ENCODE assay signal across 19 cellular contexts in genomic region chr12:69406217-69406616, GRCh38. TPM values are rescaled to one million over a fixed set of nuclear protein-coding genes. Genes with fewer than 3 reads are reported as not detected.
DNase-seq lines count a peak whose midpoint lies in the region; ATAC-seq, FAIRE-seq and TF ChIP-seq lines count a peak whose summit lies in the region.
"Had no signal": no experiment of that assay in that cellular context is flagged by ENCODE, and none has a peak within 500 bp of the region (broad histone marks: within the 10 kb centered on the region; RNA-seq: fewer than 3 reads in every experiment).

No MANE protein-coding gene starts in this region.

- no peaks in the 10 kb centered on the region for H4K20me1 ChIP-seq in SK-N-SH (ENCODE audit: insufficient read depth)
- no peaks in the 10 kb centered on the region for H4K20me1 ChIP-seq in endothelial cell of umbilical vein (replicated peaks; ENCODE audit: control insufficient read depth, extremely low read depth, insufficient read depth, low read length)

- no peak overlapping the region for H2AFZ ChIP-seq in SK-N-SH (ENCODE audit: low read depth)
- H2AFZ ChIP-seq in endothelial cell of umbilical vein (ENCODE audit: low read depth, low read length): no peak overlapping the region

- H3K27me3 Mint-ChIP-seq in osteocyte (ENCODE audit: unreplicated experiment): no peaks in the 10 kb centered on the region
- H3K27me3 Mint-ChIP-seq: B cell had no signal

- no peaks in the 10 kb centered on the region for H3K9me2 ChIP-seq in SK-N-SH

- H3K27ac ChIP-seq in SK-N-SH (ENCODE audit: low read depth in 2 of 2, low read length in 1 of 2) (peak overlapping the region; percentile 77 to 87; a peak in 3 of 4 replicates), endothelial cell of umbilical vein (ENCODE audit: insufficient read depth, low read depth, low read length) (peak overlapping the region; percentile 97), heart right ventricle (peak overlapping the region in 1 of 10 donors; percentile 48)
- H3K27ac ChIP-seq: 22Rv1 had no signal

- H3K27ac Mint-ChIP-seq in osteocyte (ENCODE audit: unreplicated experiment): peak overlapping the region; percentile 93
- H3K27ac Mint-ChIP-seq: B cell had no signal

- dilution Hi-C loops in endothelial cell of umbilical vein (cut with MboI; ENCODE audit: extremely low pct_ligation_motif_present, low sequenced_read_pairs): no loop called here

- in situ Hi-C loops in GM13976 (cut with MboI; ENCODE audit: low sequenced_read_pairs, unreplicated experiment): no loop called here

- ATAC-seq in SK-N-SH treated with all-trans-retinoic acid at 6 μM for 48 hours: no peak
- no peak for ATAC-seq in heart right ventricle

- no peak for TF ChIP-seq EP300 in SK-N-SH (IDR thresholded peaks at IDR 0.05; ENCODE audit: borderline replicate concordance in 1 of 2, low read depth in 1 of 2, low read length in 1 of 2)

- H3K4me3 ChIP-seq in SK-N-SH (ENCODE audit: low read depth in 2 of 2, low read length in 1 of 2) (no peak overlapping the region), endothelial cell of umbilical vein (replicated peaks in 1 of 3; ENCODE audit: insufficient read depth in 1 of 3, low read depth in 1 of 3, low read length in 3 of 3) (no peak overlapping the region), heart right ventricle (no peak overlapping the region)

- TF ChIP-seq CTCF in SK-N-SH (IDR thresholded peaks at IDR 0.05) (no peak), endothelial cell of umbilical vein (IDR thresholded peaks at IDR 0.05; ENCODE audit: extremely low read depth in 1 of 2, insufficient read depth in 1 of 2, low read depth in 1 of 2, low read length in 2 of 2) (no peak), osteocyte (IDR thresholded peaks at IDR 0.05) (no peak), GM13976 (IDR thresholded peaks at IDR 0.05; ENCODE audit: borderline replicate concordance, control extremely low read depth, extremely low read depth, insufficient read depth, missing control alignments) (no peak), heart right ventricle (IDR thresholded peaks at IDR 0.05) (no peak)

- H3K36me3 ChIP-seq in SK-N-SH (replicated peaks in 1 of 2; ENCODE audit: control insufficient read depth in 1 of 2, insufficient read depth in 2 of 2, low read length in 1 of 2) (no peaks in the 10 kb centered on the region), endothelial cell of umbilical vein (ENCODE audit: control insufficient read depth in 2 of 2, extremely low read depth in 1 of 2, insufficient read depth in 2 of 2, low read length in 2 of 2) (no peaks in the 10 kb centered on the region), heart right ventricle (peaks cover 0 to 3% (median 0%) of the 10 kb centered on the region in 9 donors)

- intact Hi-C loops in endothelial cell of umbilical vein (cut with micrococcal nuclease): loop anchor here (2.0 kb wide), 1 partner anchor 65 kb away; the partner anchor contains the start of gene FRS2
- intact Hi-C loops in heart right ventricle (cut with DNase I): no loop called here

- H3K9ac ChIP-seq in SK-N-SH (peak overlapping the region; percentile 42; the same call in 1 of the 2 replicates), endothelial cell of umbilical vein (replicated peaks; ENCODE audit: extremely low read depth, insufficient read depth, low read length) (no peak overlapping the region)

- no peaks in the 10 kb centered on the region for H3K27me3 ChIP-seq in SK-N-SH (ENCODE audit: insufficient read depth)
- H3K27me3 ChIP-seq in endothelial cell of umbilical vein (ENCODE audit: control insufficient read depth in 2 of 2, insufficient read depth in 2 of 2, low read length in 2 of 2): no peaks in the 10 kb centered on the region
- no peaks in the 10 kb centered on the region for H3K27me3 ChIP-seq in heart right ventricle

- FAIRE-seq in endothelial cell of umbilical vein (lab: Jason Lieb, UNC): no peak
- FAIRE-seq: G401.6, H1 had no signal

- no peaks in the 10 kb centered on the region for H3K9me1 ChIP-seq in endothelial cell of umbilical vein (replicated peaks; ENCODE audit: control insufficient read depth, extremely low read depth, insufficient read depth, low read length)

- no peak for TF ChIP-seq RAD21 in SK-N-SH (IDR thresholded peaks at IDR 0.05; ENCODE audit: low read length)

- H3K79me2 ChIP-seq in SK-N-SH (ENCODE audit: insufficient read depth) (no peaks in the 10 kb centered on the region), endothelial cell of umbilical vein (ENCODE audit: control insufficient read depth, insufficient read depth, low read length) (no peaks in the 10 kb centered on the region)

- H3K9me3 Mint-ChIP-seq in osteocyte (ENCODE audit: unreplicated experiment): no peaks in the 10 kb centered on the region

- no peak for DNase-seq in SK-N-SH
- DNase-seq in endothelial cell of umbilical vein (ENCODE audit: low read depth, low spot score): no peak
- no peak for DNase-seq in osteocyte (ENCODE audit: extremely low spot score, unreplicated experiment)
- DNase-seq in GM13976 (ENCODE audit: low spot score): no peak
- no peak for DNase-seq in superior temporal gyrus (ENCODE audit: extremely low spot score)
- DNase-seq in activated naive CD4-positive, alpha-beta T cell treated with Interleukin-2 at 50 U/mL for 16 hours: no peak
- no peak for DNase-seq in heart right ventricle
- DNase-seq: DND-41; KBM-7; NCI-H1105 treated with DMSO at 0.1 percent for 48 hours; NCI-H1694; NCI-H2081 treated with DMSO at 0.1 percent for 48 hours; NK-92 treated with Interleukin-12 subunit alpha and Interleukin-12 subunit beta, amount 100 ng/mL, for 24 hours; SHP77 had no signal

- peak overlapping the region; percentile 56 for H3K4me3 Mint-ChIP-seq in osteocyte (ENCODE audit: unreplicated experiment)
- H3K4me3 Mint-ChIP-seq: B cell had no signal

- POLR2A ChIA-PET in SK-N-SH (lab: Yijun Ruan, JAX): no interaction called here
- POLR2A ChIA-PET in endothelial cell of umbilical vein (lab: Charles Lee): no interaction called here

- peaks cover 20% of the 10 kb centered on the region for H3F3A ChIP-seq in SK-N-SH (replicated peaks; ENCODE audit: insufficient read depth)

- H3K4me2 ChIP-seq in SK-N-SH: peak overlapping the region; percentile 62
- H3K4me2 ChIP-seq in endothelial cell of umbilical vein (ENCODE audit: insufficient read depth, low read length): no peak overlapping the region

- CTCF ChIA-PET in SK-N-SH (lab: Yijun Ruan, JAX): interaction anchor here (1.2 to 1.8 kb wide), 2 partner anchors 106 to 165 kb away, joined by 3 to 9 read pairs; no protein-coding TSS in a partner anchor
- CTCF ChIA-PET in endothelial cell of umbilical vein (lab: Charles Lee): no interaction called here

- 85% methylated on average over 2 of the region's 2 CpGs for WGBS in SK-N-SH (ENCODE audit: low lambda C conversion rate)
- WGBS in heart right ventricle, 2 donors: 97 to 98% methylated on average over 2 of the region's 2 CpGs

- no TSS peak for BruUV-seq in endothelial cell of umbilical vein (replicated peaks; lab: Mats Ljungman, UMichigan)

- no peak for TF ChIP-seq POLR2A in endothelial cell of umbilical vein (IDR thresholded peaks at IDR 0.05; ENCODE audit: low read depth, low read length)

- H3K4me1 Mint-ChIP-seq in osteocyte (ENCODE audit: unreplicated experiment): peaks cover 28% of the 10 kb centered on the region
- H3K4me1 Mint-ChIP-seq: B cell had no signal

- H3K9me3 ChIP-seq in SK-N-SH: no peaks in the 10 kb centered on the region
- no peaks in the 10 kb centered on the region for H3K9me3 ChIP-seq in endothelial cell of umbilical vein (replicated peaks; ENCODE audit: control insufficient read depth, insufficient read depth, low read length)
- no peaks in the 10 kb centered on the region for H3K9me3 ChIP-seq in heart right ventricle

- H3K4me1 ChIP-seq in SK-N-SH (ENCODE audit: control insufficient read depth in 1 of 2, insufficient read depth in 2 of 2, low read depth in 1 of 2, low read length in 1 of 2): peaks cover 0 to 7% of the 10 kb centered on the region in 2 experiments; a peak in 2 of 4 replicates
- peaks cover 19% of the 10 kb centered on the region for H3K4me1 ChIP-seq in endothelial cell of umbilical vein (ENCODE audit: control insufficient read depth, extremely low read depth, insufficient read depth, low read length)
- peaks cover 0 to 8% (median 0%) of the 10 kb centered on the region in 9 donors for H3K4me1 ChIP-seq in heart right ventricle

- H3K36me3 Mint-ChIP-seq in osteocyte (ENCODE audit: unreplicated experiment): no peaks in the 10 kb centered on the region

RNA-seq across cellular contexts. Expression of gene YEATS4, which starts 46.7 kb away (rescaled TPM):
- 11.4 and 13.2 TPM in 2 replicates for polyA plus RNA-seq in SK-N-SH (2012; rRNA removed)
- polyA plus RNA-seq in SK-N-SH (2012; cell fraction: cytosol; rRNA removed): 12.1 and 17.1 TPM in 2 replicates
- 7.5 and 8.5 TPM in 2 replicates for polyA plus RNA-seq in SK-N-SH (2012; cell fraction: nucleus; rRNA removed)
- 16.5 and 16.7 TPM in 2 replicates for total RNA-seq in endothelial cell of umbilical vein
- polyA plus RNA-seq in endothelial cell of umbilical vein: 9.3 and 13.6 TPM in 2 replicates
- 12.2 TPM in 2 replicates for polyA plus RNA-seq in endothelial cell of umbilical vein (2011; cell fraction: cytosol; rRNA removed)
- 6.5 and 9.5 TPM in 2 replicates for polyA plus RNA-seq in endothelial cell of umbilical vein (2011; cell fraction: nucleus; rRNA removed)
- 12.4 and 19.3 TPM in 2 replicates for polyA plus RNA-seq in endothelial cell of umbilical vein (2012)
- polyA minus RNA-seq in endothelial cell of umbilical vein: 3.5 and 3.7 TPM in 2 replicates
- polyA minus RNA-seq in endothelial cell of umbilical vein (2011; cell fraction: cytosol; rRNA and poly(A)+ RNA removed): 26.0 TPM
- polyA minus RNA-seq in endothelial cell of umbilical vein (2011; cell fraction: nucleus; rRNA and poly(A)+ RNA removed): 4.0 and 11.9 TPM in 2 replicates
- 15.9 and 17.6 TPM in 2 replicates for total RNA-seq in osteocyte
- total RNA-seq in heart right ventricle: 10 to 100 TPM in 4 of 10 donors, 1 to 10 TPM in 6; 7.4 to 13.1 (median 9.5) TPM
- 1 to 10 TPM; 2.8 to 9.2 TPM for polyA plus RNA-seq in heart right ventricle

RNA-seq across cellular contexts. Expression of gene LYZ, which starts 58.0 kb away (rescaled TPM):
- polyA plus RNA-seq in SK-N-SH (2012; rRNA removed) (not detected in 2 replicates), endothelial cell of umbilical vein (not detected in 2 replicates), heart right ventricle (10 to 100 TPM in 1 of 2 donors, 1 to 10 TPM in 1; 6.3 to 11.7 TPM)
- 0.01 and 0.03 TPM in 2 replicates for polyA plus RNA-seq in SK-N-SH (2012; cell fraction: cytosol; rRNA removed)
- 0.05 TPM in 1 of 2 replicates, not detected in the other for polyA plus RNA-seq in SK-N-SH (2012; cell fraction: nucleus; rRNA removed)
- total RNA-seq in endothelial cell of umbilical vein (not detected in 2 replicates), osteocyte (0.21 TPM in 1 of 2 replicates, not detected in the other), heart right ventricle (100 to 1,000 TPM in 1 of 10 donors, 10 to 100 TPM in 6, 1 to 10 TPM in 3; 5.6 to 295 (median 14.1) TPM)
- 0.04 TPM in 1 of 2 replicates, not detected in the other for polyA plus RNA-seq in endothelial cell of umbilical vein (2011; cell fraction: cytosol; rRNA removed)
- not detected in 2 replicates for polyA plus RNA-seq in endothelial cell of umbilical vein (2011; cell fraction: nucleus; rRNA removed)
- polyA plus RNA-seq in endothelial cell of umbilical vein (2012): 0.23 and 0.39 TPM in 2 replicates
- 0.83 TPM in 1 of 2 replicates, not detected in the other for polyA minus RNA-seq in endothelial cell of umbilical vein
- not detected for polyA minus RNA-seq in endothelial cell of umbilical vein (2011; cell fraction: cytosol; rRNA and poly(A)+ RNA removed)
- not detected in 2 replicates for polyA minus RNA-seq in endothelial cell of umbilical vein (2011; cell fraction: nucleus; rRNA and poly(A)+ RNA removed)
- total RNA-seq: H1 had no signal
- polyA plus RNA-seq: H1 had no signal
